ENCODE assay signal across 30 cellular contexts in the genomic region with DNA sequence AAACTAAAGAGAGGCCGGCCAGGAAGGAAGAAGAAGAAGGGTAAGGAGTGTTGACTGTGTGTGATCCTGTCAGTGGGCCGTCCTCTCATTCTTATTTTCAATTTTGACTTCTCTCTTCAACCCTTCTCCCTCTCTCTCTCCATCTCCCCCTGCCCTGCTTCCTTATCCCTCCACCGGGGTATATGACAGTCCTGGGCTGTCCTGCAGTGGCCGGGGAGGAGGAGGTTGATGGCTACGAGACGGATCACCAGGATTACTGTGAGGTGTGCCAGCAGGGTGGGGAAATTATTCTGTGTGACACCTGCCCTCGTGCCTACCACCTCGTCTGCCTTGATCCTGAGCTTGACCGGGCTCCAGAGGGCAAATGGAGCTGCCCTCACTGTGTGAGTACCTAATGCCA. TPM values are rescaled to one million over a fixed set of nuclear protein-coding genes. Genes with fewer than 3 reads are reported as not detected.
DNase-seq lines count a peak whose midpoint lies in the region; ATAC-seq and TF ChIP-seq lines count a peak whose summit lies in the region.
"Had no signal": no experiment of that assay in that cellular context is flagged by ENCODE, and none has a peak within 500 bp of the region (broad histone marks: within the 10 kb centered on the region; RNA-seq: fewer than 3 reads in every experiment).

No MANE protein-coding gene starts in this region.

- no peak for TF ChIP-seq CTCF in HEK293 (tag by site-specific recombination; IDR thresholded peaks at IDR 0.05)

- H3K27me3 Mint-ChIP-seq in activated naive CD8-positive, alpha-beta T cell treated with anti-CD3 and anti-CD28 coated beads for 36 hours: no peaks in the 10 kb centered on the region
- no peaks in the 10 kb centered on the region for H3K27me3 Mint-ChIP-seq in naive thymus-derived CD4-positive, alpha-beta T cell
- H3K27me3 Mint-ChIP-seq in activated CD4-positive, alpha-beta T cell treated with anti-CD3 and anti-CD28 coated beads for 36 hours: no peaks in the 10 kb centered on the region
- H3K27me3 Mint-ChIP-seq: activated CD4-positive, alpha-beta memory T cell treated with anti-CD3 and anti-CD28 coated beads for 36 hours; stimulated activated naive B cell treated with anti-CD40 and anti-IgM and Interleukin-4, amounts not matched to agents 10 μg/mL and 1 μg/mL and 100 μg/mL, for 72 hours had no signal

- peak; percentile 39 for DNase-seq in activated CD8-positive, alpha-beta memory T cell treated with anti-CD3 and anti-CD28 coated beads, Interleukin-2, amount 50 U/mL, for 48 hours
- no peak for DNase-seq in activated CD8-positive, alpha-beta memory T cell treated with anti-CD3 and anti-CD28 coated beads, Interleukin-2, amount 50 U/mL, for 4 hours
- DNase-seq in activated naive CD8-positive, alpha-beta T cell treated with anti-CD3 and anti-CD28 coated beads for 36 hours: no peak
- DNase-seq in naive thymus-derived CD4-positive, alpha-beta T cell: no peak
- DNase-seq in activated CD4-positive, alpha-beta T cell treated with anti-CD3 and anti-CD28 coated beads for 36 hours: no peak
- DNase-seq in dedifferentiated amniotic fluid mesenchymal stem cell (ENCODE audit: extremely low spot score): no peak
- DNase-seq: activated CD4-positive, alpha-beta memory T cell treated with anti-CD3 and anti-CD28 coated beads for 36 hours; activated effector memory CD4-positive, alpha-beta T cell treated with Interleukin-2 at 50 U/mL for 16 hours; amniotic stem cell; brain microvascular endothelial cell; hippocampal formation; left cardiac atrium; mucosa of descending colon; NCI-H1092 treated with DMSO at 0.1 percent for 48 hours; NCI-H1694 treated with DMSO at 0.1 percent for 48 hours; NCI-H446 treated with DMSO at 0.1 percent for 48 hours; NCI-H82; retina; stimulated activated naive B cell treated with anti-CD40 and anti-IgM and Interleukin-4, amounts not matched to agents 10 μg/mL and 1 μg/mL and 100 μg/mL, for 72 hours; upper lobe of left lung had no signal

- no peaks in the 10 kb centered on the region for H3K27me3 ChIP-seq in naive thymus-derived CD4-positive, alpha-beta T cell (ENCODE audit: control insufficient read depth in 2 of 2, insufficient read depth in 2 of 2, low read length in 2 of 2)
- H3K27me3 ChIP-seq: brain microvascular endothelial cell, pancreas, suprapubic skin, upper lobe of left lung had no signal

- no peak overlapping the region for H3K27ac ChIP-seq in HEK293 (ENCODE audit: extremely low read depth, low read depth, low read length)
- H3K27ac ChIP-seq in naive thymus-derived CD4-positive, alpha-beta T cell (ENCODE audit: low read depth, low read length): no peak overlapping the region
- H3K27ac ChIP-seq: 22Rv1, brain microvascular endothelial cell, pancreas, SK-N-MC, suprapubic skin, upper lobe of left lung had no signal

- H3K4me1 Mint-ChIP-seq in activated naive CD8-positive, alpha-beta T cell treated with anti-CD3 and anti-CD28 coated beads for 36 hours: peaks cover 4% of the 10 kb centered on the region
- peaks cover 8 to 33% (median 25%) of the 10 kb centered on the region in 7 donors for H3K4me1 Mint-ChIP-seq in naive thymus-derived CD4-positive, alpha-beta T cell
- H3K4me1 Mint-ChIP-seq in activated CD4-positive, alpha-beta T cell treated with anti-CD3 and anti-CD28 coated beads for 36 hours: peaks cover 19% of the 10 kb centered on the region
- H3K4me1 Mint-ChIP-seq: GM23338 had no signal

- no peaks in the 10 kb centered on the region for H3K9me3 ChIP-seq in HEK293 (ENCODE audit: control insufficient read depth, insufficient read depth, low read depth, low read length)
- no peaks in the 10 kb centered on the region for H3K9me3 ChIP-seq in naive thymus-derived CD4-positive, alpha-beta T cell (ENCODE audit: control insufficient read depth in 2 of 3, low read length in 3 of 3)
- H3K9me3 ChIP-seq: mucosa of descending colon, pancreas, suprapubic skin, upper lobe of left lung had no signal

- H3K9me3 Mint-ChIP-seq in activated naive CD8-positive, alpha-beta T cell treated with anti-CD3 and anti-CD28 coated beads for 36 hours: no peaks in the 10 kb centered on the region
- no peaks in the 10 kb centered on the region for H3K9me3 Mint-ChIP-seq in naive thymus-derived CD4-positive, alpha-beta T cell
- no peaks in the 10 kb centered on the region for H3K9me3 Mint-ChIP-seq in activated CD4-positive, alpha-beta T cell treated with anti-CD3 and anti-CD28 coated beads for 36 hours (ENCODE audit: low read depth)
- H3K9me3 Mint-ChIP-seq: activated CD4-positive, alpha-beta memory T cell treated with anti-CD3 and anti-CD28 coated beads for 36 hours; GM23338; neural crest cell; stimulated activated naive B cell treated with anti-CD40 and anti-IgM and Interleukin-4, amounts not matched to agents 10 μg/mL and 1 μg/mL and 100 μg/mL, for 72 hours had no signal

- peaks cover 5% of the 10 kb centered on the region for H3K4me1 ChIP-seq in HEK293 (ENCODE audit: control insufficient read depth, insufficient read depth, low read length)
- peaks cover 3 to 8% of the 10 kb centered on the region in 2 donors for H3K4me1 ChIP-seq in naive thymus-derived CD4-positive, alpha-beta T cell (ENCODE audit: control insufficient read depth in 2 of 2, insufficient read depth in 2 of 2, low read length in 2 of 2)

- peaks cover 69 to 85% of the 10 kb centered on the region in 2 experiments for H3K36me3 ChIP-seq in HEK293 (ENCODE audit: control insufficient read depth in 2 of 2, insufficient read depth in 1 of 2, low read length in 2 of 2)
- peaks cover 48 to 92% (median 60%) of the 10 kb centered on the region in 3 experiments for H3K36me3 ChIP-seq in naive thymus-derived CD4-positive, alpha-beta T cell (ENCODE audit: control insufficient read depth in 2 of 3, insufficient read depth in 3 of 3, low read length in 3 of 3)

- H3K4me3 ChIP-seq in HEK293 (ENCODE audit: low read depth, low read length): no peak overlapping the region
- H3K4me3 ChIP-seq in naive thymus-derived CD4-positive, alpha-beta T cell (ENCODE audit: low read length): no peak overlapping the region
- H3K4me3 ChIP-seq: GM23338, lung, mucosa of descending colon, pancreas, SK-N-MC, suprapubic skin, upper lobe of left lung had no signal

- ATAC-seq in naive thymus-derived CD4-positive, alpha-beta T cell: no peak
- no peak for ATAC-seq in activated CD4-positive, alpha-beta T cell treated with anti-CD3 and anti-CD28 coated beads for 36 hours
- ATAC-seq in HG03565 (IDR thresholded peaks at IDR 0.05; ENCODE audit: unreplicated experiment): no peak
- ATAC-seq: GM23338; left cardiac atrium; mucosa of descending colon; pancreas; stimulated activated naive B cell treated with anti-CD40 and anti-IgM and Interleukin-4, amounts not matched to agents 10 μg/mL and 1 μg/mL and 100 μg/mL, for 72 hours had no signal

- intact Hi-C loops in naive thymus-derived CD4-positive, alpha-beta T cell (cut with micrococcal nuclease): no loop called here
- intact Hi-C loops in activated CD4-positive, alpha-beta T cell treated with anti-CD3 and anti-CD28 coated beads for 36 hours (cut with DNase I, micrococcal nuclease): no loop called here

- H3K4me3 Mint-ChIP-seq in activated naive CD8-positive, alpha-beta T cell treated with anti-CD3 and anti-CD28 coated beads for 36 hours: no peak overlapping the region
- no peak overlapping the region for H3K4me3 Mint-ChIP-seq in naive thymus-derived CD4-positive, alpha-beta T cell
- H3K4me3 Mint-ChIP-seq in activated CD4-positive, alpha-beta T cell treated with anti-CD3 and anti-CD28 coated beads for 36 hours: no peak overlapping the region
- H3K4me3 Mint-ChIP-seq: activated CD4-positive, alpha-beta memory T cell treated with anti-CD3 and anti-CD28 coated beads for 36 hours; GM23338; neural crest cell; stimulated activated naive B cell treated with anti-CD40 and anti-IgM and Interleukin-4, amounts not matched to agents 10 μg/mL and 1 μg/mL and 100 μg/mL, for 72 hours had no signal

- POLR2A ChIA-PET in HEK293 (lab: Yijun Ruan, JAX): no interaction called here
- POLR2A ChIA-PET in naive thymus-derived CD4-positive, alpha-beta T cell (lab: Charles Lee): interaction anchor here (1.3 kb wide), 1 partner anchor 28 kb away, joined by 6 read pairs; no protein-coding TSS in a partner anchor
- POLR2A ChIA-PET in activated CD4-positive, alpha-beta T cell treated with anti-CD3 and anti-CD28 coated beads for 36 hours (lab: Charles Lee): no interaction called here

- peak overlapping the region; percentile 40 for H3K27ac Mint-ChIP-seq in activated naive CD8-positive, alpha-beta T cell treated with anti-CD3 and anti-CD28 coated beads for 36 hours
- peak overlapping the region in 6 of 9 donors; percentile 42 to 86 (median 66) for H3K27ac Mint-ChIP-seq in naive thymus-derived CD4-positive, alpha-beta T cell
- no peak overlapping the region for H3K27ac Mint-ChIP-seq in activated CD4-positive, alpha-beta T cell treated with anti-CD3 and anti-CD28 coated beads for 36 hours
- H3K27ac Mint-ChIP-seq: activated CD4-positive, alpha-beta memory T cell treated with anti-CD3 and anti-CD28 coated beads for 36 hours; GM23338; stimulated activated naive B cell treated with anti-CD40 and anti-IgM and Interleukin-4, amounts not matched to agents 10 μg/mL and 1 μg/mL and 100 μg/mL, for 72 hours had no signal

- H3K36me3 Mint-ChIP-seq in activated naive CD8-positive, alpha-beta T cell treated with anti-CD3 and anti-CD28 coated beads for 36 hours: peaks cover 32% of the 10 kb centered on the region
- peaks cover 20 to 61% (median 47%) of the 10 kb centered on the region in 5 donors for H3K36me3 Mint-ChIP-seq in naive thymus-derived CD4-positive, alpha-beta T cell
- peaks cover 79% of the 10 kb centered on the region for H3K36me3 Mint-ChIP-seq in activated CD4-positive, alpha-beta T cell treated with anti-CD3 and anti-CD28 coated beads for 36 hours (ENCODE audit: low read depth)

- CTCF ChIA-PET in HEK293 (lab: Yijun Ruan, JAX): interaction anchor here (0.7 kb wide), 1 partner anchor 59 kb away, joined by 3 read pairs; no protein-coding TSS in a partner anchor
- CTCF ChIA-PET in naive thymus-derived CD4-positive, alpha-beta T cell (lab: Charles Lee): interaction anchor here (0.8 to 1.7 kb wide), 3 partner anchors 31 to 96 kb away, joined by 3 to 7 read pairs (median 3); no protein-coding TSS in a partner anchor
- CTCF ChIA-PET in activated CD4-positive, alpha-beta T cell treated with anti-CD3 and anti-CD28 coated beads for 36 hours (lab: Charles Lee): no interaction called here

RNA-seq across cellular contexts. Expression of a gene that starts 5.6 kb away (rescaled TPM):
- total RNA-seq in activated naive CD8-positive, alpha-beta T cell treated with anti-CD3 and anti-CD28 coated beads for 36 hours: 100 to 1,000 TPM; 123 to 129 TPM
- total RNA-seq in naive thymus-derived CD4-positive, alpha-beta T cell: 100 to 1,000 TPM; 189 to 417 (median 359) TPM
- polyA plus RNA-seq in naive thymus-derived CD4-positive, alpha-beta T cell: 10 to 100 TPM; 12.7 to 39.3 TPM
- 100 to 1,000 TPM; 145 to 161 TPM for total RNA-seq in activated CD4-positive, alpha-beta T cell treated with anti-CD3 and anti-CD28 coated beads for 36 hours

RNA-seq across cellular contexts. Expression of a gene that starts 21.9 kb away (rescaled TPM):
- 1 to 10 TPM; 4.0 to 4.1 TPM for total RNA-seq in activated naive CD8-positive, alpha-beta T cell treated with anti-CD3 and anti-CD28 coated beads for 36 hours
- 1 to 10 TPM; 2.6 to 8.2 (median 5.5) TPM for total RNA-seq in naive thymus-derived CD4-positive, alpha-beta T cell
- polyA plus RNA-seq in naive thymus-derived CD4-positive, alpha-beta T cell: 1 to 10 TPM; 3.2 to 4.9 TPM
- 1 to 10 TPM; 3.8 to 5.6 TPM for total RNA-seq in activated CD4-positive, alpha-beta T cell treated with anti-CD3 and anti-CD28 coated beads for 36 hours

RNA-seq across cellular contexts. Expression of a gene that starts 35.4 kb away (rescaled TPM):
- 1 to 10 TPM; 7.5 to 8.4 TPM for total RNA-seq in activated naive CD8-positive, alpha-beta T cell treated with anti-CD3 and anti-CD28 coated beads for 36 hours
- 10 to 100 TPM in 4 of 5 experiments, 1 to 10 TPM in 1; 9.4 to 18.0 (median 17.5) TPM for total RNA-seq in naive thymus-derived CD4-positive, alpha-beta T cell
- polyA plus RNA-seq in naive thymus-derived CD4-positive, alpha-beta T cell: under 1 TPM; 0.10 to 0.25 TPM
- total RNA-seq in activated CD4-positive, alpha-beta T cell treated with anti-CD3 and anti-CD28 coated beads for 36 hours: 1 to 10 TPM; 6.6 to 8.3 TPM
- total RNA-seq: M059J had no signal

RNA-seq across cellular contexts. Expression of a gene that starts 36.4 kb away (rescaled TPM):
- total RNA-seq in activated naive CD8-positive, alpha-beta T cell treated with anti-CD3 and anti-CD28 coated beads for 36 hours: 10 to 100 TPM; 18.6 to 20.1 TPM
- total RNA-seq in naive thymus-derived CD4-positive, alpha-beta T cell: 10 to 100 TPM in 2 of 5 experiments, 1 to 10 TPM in 3; 8.4 to 14.2 (median 9.5) TPM
- polyA plus RNA-seq in naive thymus-derived CD4-positive, alpha-beta T cell: 1 to 10 TPM; 7.5 to 7.9 TPM
- 10 to 100 TPM; 12.5 to 12.6 TPM for total RNA-seq in activated CD4-positive, alpha-beta T cell treated with anti-CD3 and anti-CD28 coated beads for 36 hours

RNA-seq across cellular contexts. Expression of a gene that starts 36.9 kb away (rescaled TPM):
- 10 to 100 TPM; 65.2 to 66.6 TPM for total RNA-seq in activated naive CD8-positive, alpha-beta T cell treated with anti-CD3 and anti-CD28 coated beads for 36 hours
- total RNA-seq in naive thymus-derived CD4-positive, alpha-beta T cell: 10 to 100 TPM; 22.1 to 63.8 (median 24.9) TPM
- 100 to 1,000 TPM; 113 to 132 TPM for polyA plus RNA-seq in naive thymus-derived CD4-positive, alpha-beta T cell
- total RNA-seq in activated CD4-positive, alpha-beta T cell treated with anti-CD3 and anti-CD28 coated beads for 36 hours: 10 to 100 TPM; 64.7 to 79.8 TPM
